2 cellular contexts compared by ENCODE assay signal in the genomic region with DNA sequence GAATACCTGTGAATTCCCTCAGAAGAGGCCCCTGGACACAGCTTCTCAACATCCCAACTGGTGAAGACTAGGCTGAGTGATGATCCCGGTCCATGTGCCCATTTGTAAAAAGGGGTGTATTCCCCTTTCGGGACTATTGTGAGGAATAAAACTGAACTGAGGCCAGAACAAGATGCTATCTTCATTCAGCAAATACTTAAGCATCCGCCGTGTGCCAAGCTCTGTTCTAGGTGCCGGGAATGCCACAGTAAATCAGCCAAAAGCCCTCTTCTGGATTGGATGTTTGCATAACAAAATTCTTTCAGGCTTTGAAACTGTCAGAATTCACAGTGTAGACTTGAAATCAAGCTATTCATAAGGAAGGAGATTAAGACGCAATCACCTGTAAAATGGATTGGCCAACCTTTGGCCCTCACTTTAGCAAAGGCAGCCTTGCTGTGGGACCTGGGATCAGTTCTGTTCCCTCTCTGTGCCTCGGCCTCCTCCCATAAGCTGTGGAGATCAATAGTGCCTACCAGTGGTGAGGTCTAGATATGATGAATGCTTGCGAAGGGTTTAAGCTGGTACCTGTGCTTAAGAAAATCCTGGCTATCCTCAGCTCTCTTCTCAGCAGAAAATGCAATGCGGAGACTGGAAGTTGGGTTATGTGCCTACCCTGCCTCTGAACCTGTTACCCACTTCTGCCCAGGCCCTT.
TF ChIP-seq lines count a peak whose summit lies in the region.

No MANE protein-coding gene starts in this region.

TF ChIP-seq in IMR-90, 13 proteins besides CTCF, POLR2A, EP300 and RAD21:
- TF ChIP-seq SMC3 (IDR thresholded peaks at IDR 0.05; ENCODE audit: low read depth, low read length) (no peak), MAZ (IDR thresholded peaks at IDR 0.05; ENCODE audit: borderline replicate concordance, low read depth, low read length) (no peak), MAFK (IDR thresholded peaks at IDR 0.05; ENCODE audit: low read depth, low read length) (no peak), RCOR1 (IDR thresholded peaks at IDR 0.05; ENCODE audit: insufficient replicate concordance, low read length) (no peak), FOS (IDR thresholded peaks at IDR 0.05; ENCODE audit: low read depth, low read length) (no peak), CHD1 (IDR thresholded peaks at IDR 0.05; ENCODE audit: low read depth, low read length) (no peak), BHLHE40 (IDR thresholded peaks at IDR 0.05; ENCODE audit: low read depth, low read length) (no peak), CEBPB (IDR thresholded peaks at IDR 0.05; ENCODE audit: low read depth, low read length) (no peak), RFX5 (IDR thresholded peaks at IDR 0.05; ENCODE audit: low read depth, low read length) (no peak), MXI1 (IDR thresholded peaks at IDR 0.05; ENCODE audit: borderline replicate concordance, low read depth, low read length) (no peak), USF2 (IDR thresholded peaks at IDR 0.05; ENCODE audit: low read depth, low read length) (no peak), NFE2L2 (IDR thresholded peaks at IDR 0.05; ENCODE audit: low read depth, low read length) (no peak)
- TF ChIP-seq, protein P1, sequence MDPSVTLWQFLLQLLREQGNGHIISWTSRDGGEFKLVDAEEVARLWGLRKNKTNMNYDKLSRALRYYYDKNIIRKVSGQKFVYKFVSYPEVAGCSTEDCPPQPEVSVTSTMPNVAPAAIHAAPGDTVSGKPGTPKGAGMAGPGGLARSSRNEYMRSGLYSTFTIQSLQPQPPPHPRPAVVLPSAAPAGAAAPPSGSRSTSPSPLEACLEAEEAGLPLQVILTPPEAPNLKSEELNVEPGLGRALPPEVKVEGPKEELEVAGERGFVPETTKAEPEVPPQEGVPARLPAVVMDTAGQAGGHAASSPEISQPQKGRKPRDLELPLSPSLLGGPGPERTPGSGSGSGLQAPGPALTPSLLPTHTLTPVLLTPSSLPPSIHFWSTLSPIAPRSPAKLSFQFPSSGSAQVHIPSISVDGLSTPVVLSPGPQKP (IDR thresholded peaks at IDR 0.05; ENCODE audit: borderline replicate concordance, low read depth, low read length): no peak

TF ChIP-seq in GM12878, 131 proteins besides CTCF, POLR2A, EP300 and RAD21:
- TF ChIP-seq ZSCAN29 (IDR thresholded peaks at IDR 0.05) (no peak), SUZ12 (IDR thresholded peaks at IDR 0.05; ENCODE audit: unreplicated experiment) (no peak), PBX3 (IDR thresholded peaks at IDR 0.05; ENCODE audit: insufficient replicate concordance, low read depth, low read length) (no peak), MEF2A (IDR thresholded peaks at IDR 0.05; ENCODE audit: insufficient read depth, low read depth, low read length) (no peak), BRCA1 (IDR thresholded peaks at IDR 0.05; ENCODE audit: low read depth, low read length) (no peak), NKRF (conservative IDR thresholded peaks at IDR 0.05) (no peak), MYC (IDR thresholded peaks at IDR 0.05; ENCODE audit: insufficient read depth, insufficient read length, insufficient replicate concordance, low read length, severe bottlenecking) (no peak), TARDBP (IDR thresholded peaks at IDR 0.05; ENCODE audit: borderline replicate concordance) (no peak), GATAD2B (conservative IDR thresholded peaks at IDR 0.05; ENCODE audit: low read depth) (no peak), SIN3A (IDR thresholded peaks at IDR 0.05; ENCODE audit: low read depth, low read length) (no peak), NFYA (IDR thresholded peaks at IDR 0.05; ENCODE audit: borderline replicate concordance, low read depth, low read length) (no peak), ZNF24 (IDR thresholded peaks at IDR 0.05) (no peak), SREBF2 (IDR thresholded peaks at IDR 0.05; ENCODE audit: low read length) (no peak), HCFC1 (IDR thresholded peaks at IDR 0.05; ENCODE audit: low read length) (no peak), NR2C2 (IDR thresholded peaks at IDR 0.05; ENCODE audit: borderline replicate concordance, control insufficient read depth, insufficient read length, low read depth) (no peak), KLF5 (IDR thresholded peaks at IDR 0.05; ENCODE audit: partially characterized antibody) (no peak), RB1 (IDR thresholded peaks at IDR 0.05; ENCODE audit: borderline replicate concordance) (no peak), CBX3 (IDR thresholded peaks at IDR 0.05; ENCODE audit: borderline replicate concordance, low read depth) (no peak)
- TF ChIP-seq, protein P2, sequence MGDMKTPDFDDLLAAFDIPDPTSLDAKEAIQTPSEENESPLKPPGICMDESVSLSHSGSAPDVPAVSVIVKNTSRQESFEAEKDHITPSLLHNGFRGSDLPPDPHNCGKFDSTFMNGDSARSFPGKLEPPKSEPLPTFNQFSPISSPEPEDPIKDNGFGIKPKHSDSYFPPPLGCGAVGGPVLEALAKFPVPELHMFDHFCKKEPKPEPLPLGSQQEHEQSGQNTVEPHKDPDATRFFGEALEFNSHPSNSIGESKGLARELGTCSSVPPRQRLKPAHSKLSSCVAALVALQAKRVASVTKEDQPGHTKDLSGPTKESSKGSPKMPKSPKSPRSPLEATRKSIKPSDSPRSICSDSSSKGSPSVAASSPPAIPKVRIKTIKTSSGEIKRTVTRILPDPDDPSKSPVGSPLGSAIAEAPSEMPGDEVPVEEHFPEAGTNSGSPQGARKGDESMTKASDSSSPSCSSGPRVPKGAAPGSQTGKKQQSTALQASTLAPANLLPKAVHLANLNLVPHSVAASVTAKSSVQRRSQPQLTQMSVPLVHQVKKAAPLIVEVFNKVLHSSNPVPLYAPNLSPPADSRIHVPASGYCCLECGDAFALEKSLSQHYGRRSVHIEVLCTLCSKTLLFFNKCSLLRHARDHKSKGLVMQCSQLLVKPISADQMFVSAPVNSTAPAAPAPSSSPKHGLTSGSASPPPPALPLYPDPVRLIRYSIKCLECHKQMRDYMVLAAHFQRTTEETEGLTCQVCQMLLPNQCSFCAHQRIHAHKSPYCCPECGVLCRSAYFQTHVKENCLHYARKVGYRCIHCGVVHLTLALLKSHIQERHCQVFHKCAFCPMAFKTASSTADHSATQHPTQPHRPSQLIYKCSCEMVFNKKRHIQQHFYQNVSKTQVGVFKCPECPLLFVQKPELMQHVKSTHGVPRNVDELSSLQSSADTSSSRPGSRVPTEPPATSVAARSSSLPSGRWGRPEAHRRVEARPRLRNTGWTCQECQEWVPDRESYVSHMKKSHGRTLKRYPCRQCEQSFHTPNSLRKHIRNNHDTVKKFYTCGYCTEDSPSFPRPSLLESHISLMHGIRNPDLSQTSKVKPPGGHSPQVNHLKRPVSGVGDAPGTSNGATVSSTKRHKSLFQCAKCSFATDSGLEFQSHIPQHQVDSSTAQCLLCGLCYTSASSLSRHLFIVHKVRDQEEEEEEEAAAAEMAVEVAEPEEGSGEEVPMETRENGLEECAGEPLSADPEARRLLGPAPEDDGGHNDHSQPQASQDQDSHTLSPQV (IDR thresholded peaks at IDR 0.05): no peak
- TF ChIP-seq, protein P3, sequence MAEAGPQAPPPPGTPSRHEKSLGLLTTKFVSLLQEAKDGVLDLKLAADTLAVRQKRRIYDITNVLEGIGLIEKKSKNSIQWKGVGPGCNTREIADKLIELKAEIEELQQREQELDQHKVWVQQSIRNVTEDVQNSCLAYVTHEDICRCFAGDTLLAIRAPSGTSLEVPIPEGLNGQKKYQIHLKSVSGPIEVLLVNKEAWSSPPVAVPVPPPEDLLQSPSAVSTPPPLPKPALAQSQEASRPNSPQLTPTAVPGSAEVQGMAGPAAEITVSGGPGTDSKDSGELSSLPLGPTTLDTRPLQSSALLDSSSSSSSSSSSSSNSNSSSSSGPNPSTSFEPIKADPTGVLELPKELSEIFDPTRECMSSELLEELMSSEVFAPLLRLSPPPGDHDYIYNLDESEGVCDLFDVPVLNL (IDR thresholded peaks at IDR 0.05; ENCODE audit: low read depth, low read length): no peak
